9 cellular contexts compared by ENCODE assay signal in the genomic region with DNA sequence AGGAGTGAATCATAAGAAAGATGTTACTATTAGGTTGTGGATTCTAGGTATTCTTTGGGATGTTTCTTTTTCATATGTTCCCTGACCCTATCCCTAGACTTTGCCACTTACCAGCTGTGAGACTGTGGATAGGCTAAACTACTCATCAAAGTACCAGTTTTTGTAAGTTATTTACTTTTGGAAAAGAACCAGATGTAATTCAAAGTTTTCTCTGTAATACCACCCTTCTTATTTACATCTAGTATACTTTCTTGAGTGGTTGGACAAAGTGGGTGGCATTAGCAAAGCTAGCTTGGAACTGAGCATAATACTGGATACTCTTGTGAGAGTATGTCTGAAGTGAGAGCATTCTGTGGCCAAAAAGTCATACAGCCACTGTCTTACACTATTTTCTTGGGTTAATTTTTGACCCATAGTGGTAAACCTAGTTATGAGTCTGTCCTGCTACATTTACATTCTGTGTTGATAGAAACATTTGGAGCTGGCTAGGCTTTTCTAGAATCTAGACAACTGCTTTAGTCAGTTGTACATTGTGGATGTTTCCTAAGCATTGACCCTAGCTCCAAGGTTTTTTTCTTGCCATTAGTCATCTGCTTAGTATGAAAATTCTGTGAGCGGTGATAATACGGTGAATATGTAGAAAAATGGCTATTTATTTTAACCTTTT. TPM values are rescaled to one million over a fixed set of nuclear protein-coding genes. Genes with fewer than 3 reads are reported as not detected.
DNase-seq lines count a peak whose midpoint lies in the region; ATAC-seq and TF ChIP-seq lines count a peak whose summit lies in the region.
"Had no signal": no experiment of that assay in that cellular context is flagged by ENCODE, and none has a peak within 500 bp of the region (broad histone marks: within the 10 kb centered on the region; RNA-seq: fewer than 3 reads in every experiment).

No MANE protein-coding gene starts in this region.

- no peaks in the 10 kb centered on the region for H3K27me3 ChIP-seq in BE2C

- TF ChIP-seq CTCF in BE2C (IDR thresholded peaks at IDR 0.05; ENCODE audit: low read depth, low read length), result no peak
- TF ChIP-seq CTCF in fibroblast of mammary gland (conservative IDR thresholded peaks at IDR 0.05; ENCODE audit: control insufficient read depth, insufficient read depth, low read depth, low read length), result no peak

- DNase-seq in BE2C (no peak), fibroblast of mammary gland (ENCODE audit: low read depth) (peak; percentile 61), posterior cingulate gyrus (no peak), iPS-NIHi11 (ENCODE audit: low spot score) (no peak), NCI-H2107 (lab: John Stamatoyannopoulos, UW) (no peak)
- DNase-seq in effector CD8-positive, alpha-beta T cell (lab: John Stamatoyannopoulos, UW), result no peak
- DNase-seq: DMS 273 treated with DMSO at 0.1 percent for 48 hours had no signal

- H3K4me3 ChIP-seq in BE2C (ENCODE audit: low read depth, low read length) (peak overlapping the region; percentile 7; the same call in 1 of the 2 replicates), fibroblast of mammary gland (ENCODE audit: control insufficient read depth, low read depth, low read length) (no peak overlapping the region)

- H3K9me3 ChIP-seq in BE2C, result no peaks in the 10 kb centered on the region

- ATAC-seq in GM19467 (IDR thresholded peaks at IDR 0.05; ENCODE audit: unreplicated experiment) (peak; percentile 82), HG03442 (IDR thresholded peaks at IDR 0.05; ENCODE audit: unreplicated experiment) (peak; percentile 63)

- H3K36me3 ChIP-seq in BE2C, result no peaks in the 10 kb centered on the region

- H3K4me1 ChIP-seq in BE2C, result no peaks in the 10 kb centered on the region

- intact Hi-C loops in posterior cingulate gyrus (cut with DNase I), result no loop called here

RNA-seq across cellular contexts. Expression of gene KDM6A, which starts 41.7 kb away (rescaled TPM):
- 11.1 TPM for polyA plus RNA-seq in BE2C (2012; ENCODE audit: insufficient read depth, insufficient read length, low read depth)
